Comparison of ENCODE assay signal across 29 cellular contexts in the genomic region with DNA sequence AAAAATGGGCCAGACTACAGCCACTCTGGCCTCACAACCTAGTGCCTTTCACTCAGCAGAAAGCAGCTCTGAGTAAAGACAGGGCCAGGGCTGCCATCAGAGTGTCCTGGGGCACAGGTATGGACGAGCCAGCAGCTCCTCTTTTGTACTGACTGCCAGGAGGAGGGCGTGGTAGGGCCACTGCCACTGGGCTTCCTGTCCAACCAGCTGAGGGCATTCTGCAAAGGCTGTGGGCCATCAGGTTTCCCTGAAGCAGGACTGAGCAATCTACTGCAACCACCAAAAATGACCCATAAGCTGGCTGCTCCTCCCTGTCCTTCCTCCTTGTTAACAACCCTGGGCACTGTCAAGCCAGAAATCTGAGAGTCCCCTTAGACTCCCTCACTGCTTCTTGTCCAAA.
"Had no signal": no experiment of that assay in that cellular context is flagged by ENCODE, and none has a peak within 500 bp of the region (broad histone marks: within the 10 kb centered on the region; RNA-seq: fewer than 3 reads in every experiment).

No MANE protein-coding gene starts in this region.

- H3K36me3 ChIP-seq: ovary, uterus had no signal

- ATAC-seq: heart right ventricle; left cardiac atrium; left lung; mucosa of descending colon; naive thymus-derived CD4-positive, alpha-beta T cell; psoas muscle; right cardiac atrium; stimulated activated memory B cell treated with anti-CD40 and anti-IgM and Interleukin-4, amounts not matched to agents 10 μg/mL and 1 μg/mL and 100 μg/mL, for 72 hours had no signal

- H3K27me3 Mint-ChIP-seq: naive thymus-derived CD4-positive, alpha-beta T cell; stimulated activated memory B cell treated with anti-CD40 and anti-IgM and Interleukin-4, amounts not matched to agents 10 μg/mL and 1 μg/mL and 100 μg/mL, for 72 hours; stimulated activated naive CD8-positive, alpha-beta T cell treated with anti-CD3 and anti-CD28 coated beads, Interleukin-15, Interleukin-2, amounts not matched to agents 100 ng/mL and 50 ng/mL, for 24 hours had no signal

- H3K4me3 ChIP-seq: coronary artery, esophagus muscularis mucosa, heart right ventricle, left lung, mucosa of descending colon, ovary, psoas muscle, sigmoid colon, skin epidermis, spleen, thoracic aorta, tibial nerve, upper lobe of left lung, uterus had no signal

- H3K4me3 Mint-ChIP-seq: mesothelial cell of epicardium; naive thymus-derived CD4-positive, alpha-beta T cell; nephron; stimulated activated memory B cell treated with anti-CD40 and anti-IgM and Interleukin-4, amounts not matched to agents 10 μg/mL and 1 μg/mL and 100 μg/mL, for 72 hours; stimulated activated naive CD8-positive, alpha-beta T cell treated with anti-CD3 and anti-CD28 coated beads, Interleukin-15, Interleukin-2, amounts not matched to agents 100 ng/mL and 50 ng/mL, for 24 hours had no signal

- H3K9me3 ChIP-seq: esophagus muscularis mucosa, heart right ventricle, left lung, mucosa of descending colon, ovary, psoas muscle, sigmoid colon, spleen, thoracic aorta, tibial nerve, upper lobe of left lung, uterus had no signal

- H3K27ac Mint-ChIP-seq: mesothelial cell of epicardium; nephron; stimulated activated memory B cell treated with anti-CD40 and anti-IgM and Interleukin-4, amounts not matched to agents 10 μg/mL and 1 μg/mL and 100 μg/mL, for 72 hours; stimulated activated naive CD8-positive, alpha-beta T cell treated with anti-CD3 and anti-CD28 coated beads, Interleukin-15, Interleukin-2, amounts not matched to agents 100 ng/mL and 50 ng/mL, for 24 hours had no signal

- DNase-seq: dermis blood vessel endothelial cell; effector memory CD4-positive, alpha-beta T cell; foreskin melanocyte; glutamatergic neuron; heart right ventricle; hippocampal formation; left cardiac atrium; left lung; mesenchymal stem cell; mucosa of descending colon; naive thymus-derived CD4-positive, alpha-beta T cell; occipital lobe; ovary; psoas muscle; right cardiac atrium; sigmoid colon; spleen; stimulated activated CD4-positive, alpha-beta T cell treated with anti-CD3 and anti-CD28 coated beads, Interleukin-4, amount 100 ng/mL, for 4 hours; upper lobe of left lung; uterus had no signal

- H3K4me1 ChIP-seq: tibial nerve, uterus had no signal

- H3K27ac ChIP-seq: coronary artery, esophagus muscularis mucosa, heart right ventricle, left lung, ovary, psoas muscle, sigmoid colon, skin epidermis, spleen, thoracic aorta, tibial nerve, upper lobe of left lung, uterus had no signal

- H3K9me3 Mint-ChIP-seq: mesothelial cell of epicardium; naive thymus-derived CD4-positive, alpha-beta T cell; nephron; stimulated activated memory B cell treated with anti-CD40 and anti-IgM and Interleukin-4, amounts not matched to agents 10 μg/mL and 1 μg/mL and 100 μg/mL, for 72 hours; stimulated activated naive CD8-positive, alpha-beta T cell treated with anti-CD3 and anti-CD28 coated beads, Interleukin-15, Interleukin-2, amounts not matched to agents 100 ng/mL and 50 ng/mL, for 24 hours had no signal

- H3K27me3 ChIP-seq: esophagus muscularis mucosa, heart right ventricle, left lung, ovary, sigmoid colon, spleen, tibial nerve, upper lobe of left lung, uterus had no signal
